ENCODE assay signal across 14 cellular contexts in genomic region chr1:101260531-101260930, GRCh38. TPM values are rescaled to one million over a fixed set of nuclear protein-coding genes. Genes with fewer than 3 reads are reported as not detected.
DNase-seq lines count a peak whose midpoint lies in the region; ATAC-seq and TF ChIP-seq lines count a peak whose summit lies in the region.
"Had no signal": no experiment of that assay in that cellular context is flagged by ENCODE, and none has a peak within 500 bp of the region (broad histone marks: within the 10 kb centered on the region; RNA-seq: fewer than 3 reads in every experiment).

No MANE protein-coding gene starts in this region.

- no peak overlapping the region for H3K4me3 Mint-ChIP-seq in activated CD4-positive, alpha-beta T cell treated with anti-CD3 and anti-CD28 coated beads, Interleukin-2, amount 10 ng/mL, durations not matched to agents 7 days and 5 days
- H3K4me3 Mint-ChIP-seq in activated B cell treated with CpG ODN at 0.5 μM for 24 hours: no peak overlapping the region
- H3K4me3 Mint-ChIP-seq: nephron had no signal

- POLR2A ChIA-PET in activated CD4-positive, alpha-beta T cell treated with anti-CD3 and anti-CD28 coated beads, Interleukin-2, amount 10 ng/mL, durations not matched to agents 7 days and 5 days (lab: Charles Lee): no interaction called here
- POLR2A ChIA-PET in activated B cell treated with CpG ODN at 0.5 μM for 24 hours (lab: Charles Lee): interaction anchor here (1.2 to 2.6 kb wide), 3 partner anchors 12 to 209 kb away, joined by 3 to 12 read pairs (median 4); no protein-coding TSS in a partner anchor

- no peak for DNase-seq in activated CD4-positive, alpha-beta T cell treated with anti-CD3 and anti-CD28 coated beads, Interleukin-2, amount 10 ng/mL, durations not matched to agents 7 days and 5 days
- DNase-seq in activated CD4-positive, alpha-beta T cell treated with anti-CD3 and anti-CD28 coated beads, Interleukin-2, amount 50 U/mL, for 48 hours: no peak
- DNase-seq in activated B cell treated with CpG ODN at 0.5 μM for 24 hours (no peak), epithelial cell of esophagus (ENCODE audit: low read depth) (peak; percentile 32), spleen (no peak), HuH-7.5 (ENCODE audit: low spot score) (no peak), NCI-H526 (lab: John Stamatoyannopoulos, UW) (no peak), H4 (ENCODE audit: low spot score) (no peak)
- DNase-seq: anterior cingulate cortex, DMS79, glutamatergic neuron, kidney glomerular epithelial cell, thyroid gland had no signal

- H3K27me3 ChIP-seq in spleen (replicated peaks in 1 of 7): no peaks in the 10 kb centered on the region
- H3K27me3 ChIP-seq: thyroid gland had no signal

- WGBS in spleen, 5 donors: 31 to 65% (median 54%) methylated on average over 1 of the region's 1 CpG

- peaks cover 9% of the 10 kb centered on the region for H3K36me3 Mint-ChIP-seq in activated CD4-positive, alpha-beta T cell treated with anti-CD3 and anti-CD28 coated beads, Interleukin-2, amount 10 ng/mL, durations not matched to agents 7 days and 5 days (ENCODE audit: low read depth)
- H3K36me3 Mint-ChIP-seq in activated B cell treated with CpG ODN at 0.5 μM for 24 hours (ENCODE audit: low read depth): no peaks in the 10 kb centered on the region

- no peak for TF ChIP-seq POLR2A in spleen (IDR thresholded peaks at IDR 0.05)

- H3K27ac Mint-ChIP-seq in activated CD4-positive, alpha-beta T cell treated with anti-CD3 and anti-CD28 coated beads, Interleukin-2, amount 10 ng/mL, durations not matched to agents 7 days and 5 days: peak overlapping the region; percentile 32
- peak overlapping the region; percentile 62 for H3K27ac Mint-ChIP-seq in activated B cell treated with CpG ODN at 0.5 μM for 24 hours
- H3K27ac Mint-ChIP-seq: nephron had no signal

- intact Hi-C loops in activated B cell treated with CpG ODN at 0.5 μM for 24 hours (cut with micrococcal nuclease) (no loop called here), spleen (cut with DNase I; ENCODE audit: low total_unique reads) (no loop called here)

- H3K4me1 ChIP-seq in spleen: peaks cover 38 to 87% (median 80%) of the 10 kb centered on the region in 6 donors
- H3K4me1 ChIP-seq: thyroid gland had no signal

- no peak for ATAC-seq in activated B cell treated with CpG ODN at 0.5 μM for 24 hours (ENCODE audit: low read depth)

- no peaks in the 10 kb centered on the region for H3K9me3 Mint-ChIP-seq in activated CD4-positive, alpha-beta T cell treated with anti-CD3 and anti-CD28 coated beads, Interleukin-2, amount 10 ng/mL, durations not matched to agents 7 days and 5 days
- no peaks in the 10 kb centered on the region for H3K9me3 Mint-ChIP-seq in activated B cell treated with CpG ODN at 0.5 μM for 24 hours
- H3K9me3 Mint-ChIP-seq: nephron had no signal

- H3K27ac ChIP-seq in spleen: peak overlapping the region in 6 of 8 donors; percentile 60 to 83 (median 71)
- H3K27ac ChIP-seq: thyroid gland had no signal

- no peaks in the 10 kb centered on the region for H3K36me3 ChIP-seq in spleen
- H3K36me3 ChIP-seq: thyroid gland had no signal

- peaks cover 2% of the 10 kb centered on the region for H3K27me3 Mint-ChIP-seq in activated CD4-positive, alpha-beta T cell treated with anti-CD3 and anti-CD28 coated beads, Interleukin-2, amount 10 ng/mL, durations not matched to agents 7 days and 5 days
- H3K27me3 Mint-ChIP-seq in activated B cell treated with CpG ODN at 0.5 μM for 24 hours: no peaks in the 10 kb centered on the region

- H3K4me3 ChIP-seq in epithelial cell of esophagus (ENCODE audit: low read length): no peak overlapping the region
- no peak overlapping the region for H3K4me3 ChIP-seq in spleen
- H3K4me3 ChIP-seq: thyroid gland had no signal

- TF ChIP-seq CTCF in activated B cell treated with CpG ODN at 0.5 μM for 24 hours (IDR thresholded peaks at IDR 0.05) (no peak), epithelial cell of esophagus (IDR thresholded peaks at IDR 0.05; ENCODE audit: insufficient read depth, low read depth, low read length, missing control alignments) (no peak), spleen (IDR thresholded peaks at IDR 0.05 in 8 of 11, conservative IDR thresholded peaks at IDR 0.05 in 3 of 11) (no peak)

- CTCF ChIA-PET in activated CD4-positive, alpha-beta T cell treated with anti-CD3 and anti-CD28 coated beads, Interleukin-2, amount 10 ng/mL, durations not matched to agents 7 days and 5 days (lab: Charles Lee): interaction anchor here (1.1 kb wide), 1 partner anchor 10 kb away, joined by 3 read pairs; no protein-coding TSS in a partner anchor
- CTCF ChIA-PET in activated B cell treated with CpG ODN at 0.5 μM for 24 hours (lab: Charles Lee): interaction anchor here (1.3 kb wide), 1 partner anchor 19 kb away, joined by 3 read pairs; no protein-coding TSS in a partner anchor

- H3K9me3 ChIP-seq in spleen: no peaks in the 10 kb centered on the region
- H3K9me3 ChIP-seq: thyroid gland had no signal

- H3K4me1 Mint-ChIP-seq in activated CD4-positive, alpha-beta T cell treated with anti-CD3 and anti-CD28 coated beads, Interleukin-2, amount 10 ng/mL, durations not matched to agents 7 days and 5 days: peaks cover 77% of the 10 kb centered on the region
- H3K4me1 Mint-ChIP-seq in activated B cell treated with CpG ODN at 0.5 μM for 24 hours: peaks cover 67% of the 10 kb centered on the region

RNA-seq across cellular contexts. Expression of gene S1PR1, which starts 23.7 kb away (rescaled TPM):
- 100 to 1,000 TPM; 177 to 209 TPM for total RNA-seq in activated CD4-positive, alpha-beta T cell treated with anti-CD3 and anti-CD28 coated beads, Interleukin-2, amount 10 ng/mL, durations not matched to agents 7 days and 5 days
- total RNA-seq in activated B cell treated with CpG ODN at 0.5 μM for 24 hours (77.7 and 85.2 TPM in 2 replicates), spleen (100 to 1,000 TPM in 6 of 7 donors, 10 to 100 TPM in 1; 83.9 to 219 (median 158) TPM)
- polyA plus RNA-seq in spleen: 10 to 100 TPM; 42.5 to 53.9 (median 45.4) TPM
- 3.2 and 4.9 TPM in 2 replicates for total RNA-seq in H4 (2014; rRNA removed; shearing (Covaris generic))

Comparison
In these comparisons a context has a peak if more than half of its experiments do, and no peak if none do; other contexts are left out.
1. RNA of gene S1PR1, which starts 23.7 kb away (total RNA-seq): 177 to 209 TPM in activated CD4-positive, alpha-beta T cell treated with anti-CD3 and anti-CD28 coated beads, Interleukin-2, amount 10 ng/mL, durations not matched to agents 7 days and 5 days, 83.9 to 219 TPM in spleen and 77.7 to 85.2 TPM in activated B cell treated with CpG ODN at 0.5 μM for 24 hours; 3.2 to 4.9 TPM in H4; every median in the first group is over 10 times any median in the second.